ENCODE assay signal across 9 cellular contexts in genomic region chr11:61891331-61892084, GRCh38. TPM values are rescaled to one million over a fixed set of nuclear protein-coding genes. Genes with fewer than 3 reads are reported as not detected.
DNase-seq lines count a peak whose midpoint lies in the region; ATAC-seq, FAIRE-seq and TF ChIP-seq lines count a peak whose summit lies in the region.
"Had no signal": no experiment of that assay in that cellular context is flagged by ENCODE, and none has a peak within 500 bp of the region (broad histone marks: within the 10 kb centered on the region; RNA-seq: fewer than 3 reads in every experiment).

A gene with protein sequence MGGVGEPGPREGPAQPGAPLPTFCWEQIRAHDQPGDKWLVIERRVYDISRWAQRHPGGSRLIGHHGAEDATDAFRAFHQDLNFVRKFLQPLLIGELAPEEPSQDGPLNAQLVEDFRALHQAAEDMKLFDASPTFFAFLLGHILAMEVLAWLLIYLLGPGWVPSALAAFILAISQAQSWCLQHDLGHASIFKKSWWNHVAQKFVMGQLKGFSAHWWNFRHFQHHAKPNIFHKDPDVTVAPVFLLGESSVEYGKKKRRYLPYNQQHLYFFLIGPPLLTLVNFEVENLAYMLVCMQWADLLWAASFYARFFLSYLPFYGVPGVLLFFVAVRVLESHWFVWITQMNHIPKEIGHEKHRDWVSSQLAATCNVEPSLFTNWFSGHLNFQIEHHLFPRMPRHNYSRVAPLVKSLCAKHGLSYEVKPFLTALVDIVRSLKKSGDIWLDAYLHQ (minus strand): TSS chr11:61891545. CDS start chr11:61891381, 164 bp downstream.

- TF ChIP-seq POLR2A in A549 (IDR thresholded peaks at IDR 0.05; ENCODE audit: low read length) = peak; percentile 65
- no peak for TF ChIP-seq POLR2A in lower leg skin (IDR thresholded peaks at IDR 0.05)

- no peak for FAIRE-seq in A549 (lab: Jason Lieb, UNC)
- FAIRE-seq: GM18507 had no signal

- H3K4me1 ChIP-seq in A549 = peaks cover 39% of the 10 kb centered on the region

- H3K36me3 Mint-ChIP-seq in activated CD8-positive, alpha-beta T cell treated with anti-CD3 and anti-CD28 coated beads, Interleukin-2, amount 10 ng/mL, durations not matched to agents 7 days and 5 days (ENCODE audit: low read depth) = no peaks in the 10 kb centered on the region

- DNase-seq in A549 (ENCODE audit: low read depth in 1 of 2, low spot score in 1 of 2) (peak; percentile 74 to 76), NCI-H526 treated with DMSO at 0.1 percent for 48 hours (lab: John Stamatoyannopoulos, UW) (peak; percentile 68), lower leg skin (ENCODE audit: low spot score in 2 of 2) (peak; percentile 67 to 96)
- peak; percentile 58 for DNase-seq in activated CD8-positive, alpha-beta T cell treated with anti-CD3 and anti-CD28 coated beads, Interleukin-2, amount 10 ng/mL, durations not matched to agents 7 days and 5 days
- DNase-seq in effector CD4-positive, alpha-beta T cell = peak; percentile 54
- DNase-seq in stimulated activated CD4-positive, alpha-beta T cell treated with anti-CD3 and anti-CD28 coated beads, TNF-alpha, amount 100 ng/mL, for 24 hours (ENCODE audit: low read depth in 3 of 3) = peak; percentile 27 to 65 (median 27)

- no CpG with 5 or more reads among the region's 96 CpGs for WGBS in A549 (ENCODE audit: missing lambda C conversion rate)
- WGBS in lower leg skin, 2 donors = 0 to 1% methylated on average over 1 to 27 of the region's 96 CpGs

- CTCF ChIA-PET in A549 (lab: Yijun Ruan, JAX) = interaction anchor here (0.7 to 16.0 kb wide), 9 partner anchors 7 to 191 kb away, joined by 3 to 124 read pairs (median 9); no protein-coding TSS in a partner anchor
- CTCF ChIA-PET in activated CD8-positive, alpha-beta T cell treated with anti-CD3 and anti-CD28 coated beads, Interleukin-2, amount 10 ng/mL, durations not matched to agents 7 days and 5 days (lab: Charles Lee) = interaction anchor here (1.4 to 5.2 kb wide), 6 partner anchors 8 to 217 kb away, joined by 6 to 27 read pairs (median 11); no protein-coding TSS in a partner anchor

- peak within 1 kb of the TSS; percentile 73 for H3K4me3 ChIP-seq in A549
- peak within 1 kb of the TSS; percentile 50 for H3K4me3 ChIP-seq in lower leg skin (ENCODE audit: low read depth, poor library complexity, severe bottlenecking)

- H3K4me3 Mint-ChIP-seq in activated CD8-positive, alpha-beta T cell treated with anti-CD3 and anti-CD28 coated beads, Interleukin-2, amount 10 ng/mL, durations not matched to agents 7 days and 5 days = peak within 1 kb of the TSS; percentile 79

- POLR2A ChIA-PET in A549 (lab: Yijun Ruan, JAX) = interaction anchor here (1.1 to 1.2 kb wide), 2 partner anchors 71 to 77 kb away, joined by 3 to 4 read pairs; no protein-coding TSS in a partner anchor
- POLR2A ChIA-PET in activated CD8-positive, alpha-beta T cell treated with anti-CD3 and anti-CD28 coated beads, Interleukin-2, amount 10 ng/mL, durations not matched to agents 7 days and 5 days (lab: Charles Lee) = no interaction called here

- H3K27ac Mint-ChIP-seq in activated CD8-positive, alpha-beta T cell treated with anti-CD3 and anti-CD28 coated beads, Interleukin-2, amount 10 ng/mL, durations not matched to agents 7 days and 5 days = peak within 1 kb of the TSS; percentile 30

- no peak for TF ChIP-seq EP300 in A549 (IDR thresholded peaks at IDR 0.05)

- TF ChIP-seq CTCF in A549 (IDR thresholded peaks at IDR 0.05) = no peak; the same call in 2 of the 3 replicates
- no peak for TF ChIP-seq CTCF in lower leg skin (IDR thresholded peaks at IDR 0.05)

- H3K27ac ChIP-seq in A549 = peak within 1 kb of the TSS; percentile 82 to 91

- no peak for TF ChIP-seq RAD21 in A549 (conservative IDR thresholded peaks at IDR 0.05 in 1 of 2, IDR thresholded peaks at IDR 0.05 in 1 of 2)

- H3K27me3 Mint-ChIP-seq in activated CD8-positive, alpha-beta T cell treated with anti-CD3 and anti-CD28 coated beads, Interleukin-2, amount 10 ng/mL, durations not matched to agents 7 days and 5 days (ENCODE audit: low read depth) = peaks cover 4% of the 10 kb centered on the region

- H3K4me1 Mint-ChIP-seq in activated CD8-positive, alpha-beta T cell treated with anti-CD3 and anti-CD28 coated beads, Interleukin-2, amount 10 ng/mL, durations not matched to agents 7 days and 5 days (ENCODE audit: low read depth) = peaks cover 4% of the 10 kb centered on the region

- peak within 1 kb of the TSS; percentile 92 for H3K4me2 ChIP-seq in A549

- no peaks in the 10 kb centered on the region for H3K9me3 Mint-ChIP-seq in activated CD8-positive, alpha-beta T cell treated with anti-CD3 and anti-CD28 coated beads, Interleukin-2, amount 10 ng/mL, durations not matched to agents 7 days and 5 days (ENCODE audit: insufficient read depth)

- intact Hi-C loops in lower leg skin (cut with DNase I; ENCODE audit: low total_unique reads) = no loop called here

- H3K9me3 ChIP-seq in A549 = peaks cover 7% of the 10 kb centered on the region

- peak; percentile 79 to 87 for ATAC-seq in A549
- peak; percentile 45 for ATAC-seq in GM18858 (IDR thresholded peaks at IDR 0.05; ENCODE audit: unreplicated experiment)
- ATAC-seq in HG03159 (IDR thresholded peaks at IDR 0.05; ENCODE audit: unreplicated experiment) = peak; percentile 49
- ATAC-seq in activated CD8-positive, alpha-beta T cell treated with anti-CD3 and anti-CD28 coated beads, Interleukin-2, amount 10 ng/mL, durations not matched to agents 7 days and 5 days = peak; percentile 85

TF ChIP-seq in A549, 52 proteins besides CTCF, POLR2A, EP300 and RAD21:
- TF ChIP-seq JUN (IDR thresholded peaks at IDR 0.05) = peak; percentile 43 to 55; a peak in 3 of 5 replicates
- TF ChIP-seq, protein P1, sequence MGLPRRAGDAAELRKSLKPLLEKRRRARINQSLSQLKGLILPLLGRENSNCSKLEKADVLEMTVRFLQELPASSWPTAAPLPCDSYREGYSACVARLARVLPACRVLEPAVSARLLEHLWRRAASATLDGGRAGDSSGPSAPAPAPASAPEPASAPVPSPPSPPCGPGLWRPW (IDR thresholded peaks at IDR 0.05) = no peak
- TF ChIP-seq BCL3 (IDR thresholded peaks at IDR 0.05) = 0 out of 3 replicates have a peak, but pooled peaks have one; percentile 65
- peak; percentile 3; the same call in 1 of the 3 replicates for TF ChIP-seq SMC3 (IDR thresholded peaks at IDR 0.05)

RNA-seq across cellular contexts. Expression of the gene that starts here (rescaled TPM):
- polyA plus RNA-seq in A549 (2011; rRNA removed) = 17.5 and 22.3 TPM in 2 replicates
- polyA plus RNA-seq in A549 (2012; cell fraction: cytosol; rRNA removed) = 44.6 and 54.6 TPM in 2 replicates
- 235 and 296 TPM in 2 replicates for polyA plus RNA-seq in A549 (2012; cell fraction: nucleus; rRNA removed)
- polyA plus RNA-seq in A549 (2017; fragmentation: RNase III; extraction: RNeasy Plus Mini Kit Qiagen cat#74134 plus additional on column Dnase treatment) = 36.3 to 43.5 TPM (median 42.9 TPM) in 3 replicates
- polyA minus RNA-seq in A549 (2011; rRNA and poly(A)+ RNA removed) = 30.0 and 30.5 TPM in 2 replicates
- total RNA-seq in activated CD8-positive, alpha-beta T cell treated with anti-CD3 and anti-CD28 coated beads, Interleukin-2, amount 10 ng/mL, durations not matched to agents 7 days and 5 days = 1 to 10 TPM; 3.8 to 4.5 TPM
- 10 to 100 TPM; 10.9 to 27.8 (median 18.3) TPM for total RNA-seq in lower leg skin

Comparison
In these comparisons a context has a peak if more than half of its experiments do, and no peak if none do; other contexts are left out.
1. Peak in every context shown above with its lines: DNase-seq, ATAC-seq, H3K4me3 ChIP-seq and H3K27ac ChIP-seq.
2. DNase-seq: peak in every context shown above with its lines; median percentile 82 in lower leg skin; 75 in A549; 68 in NCI-H526 treated with DMSO at 0.1 percent for 48 hours; 58 in activated CD8-positive, alpha-beta T cell treated with anti-CD3 and anti-CD28 coated beads, Interleukin-2, amount 10 ng/mL, durations not matched to agents 7 days and 5 days; 54 in effector CD4-positive, alpha-beta T cell; 27 in stimulated activated CD4-positive, alpha-beta T cell treated with anti-CD3 and anti-CD28 coated beads, TNF-alpha, amount 100 ng/mL, for 24 hours.